Comparison of ENCODE assay signal across 21 cellular contexts in the genomic region with DNA sequence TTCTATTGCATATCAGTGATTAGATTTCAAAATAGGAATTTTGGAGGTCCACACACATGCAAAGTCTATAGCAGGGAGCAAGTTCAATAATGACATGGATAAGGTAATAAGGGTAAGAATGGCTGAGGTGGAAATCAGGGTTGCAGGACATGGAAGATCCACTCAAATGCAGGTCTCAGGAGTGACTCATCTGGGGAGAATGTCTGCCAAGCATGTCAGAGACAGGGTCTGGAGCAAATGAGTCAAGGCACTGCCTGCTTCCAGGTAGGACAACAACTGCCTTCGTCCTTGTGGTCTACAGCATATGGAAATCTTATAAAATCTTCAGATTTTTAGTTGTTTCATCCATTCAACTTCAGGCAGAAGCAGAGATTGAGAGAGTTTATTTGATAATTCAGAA.
DNase-seq lines count a peak whose midpoint lies in the region; ATAC-seq and TF ChIP-seq lines count a peak whose summit lies in the region.
"Had no signal": no experiment of that assay in that cellular context is flagged by ENCODE, and none has a peak within 500 bp of the region (broad histone marks: within the 10 kb centered on the region; RNA-seq: fewer than 3 reads in every experiment).

No MANE protein-coding gene starts in this region.

- in situ Hi-C loops in ACHN (cut with HindIII; ENCODE audit: low pct_ligation_motif_present, low pct_unique_long_range_greater_than_20kb, low sequenced_read_pairs) (no loop called here), brain microvascular endothelial cell (cut with HindIII; ENCODE audit: low pct_ligation_motif_present, low sequenced_read_pairs) (no loop called here)

- DNase-seq in ACHN = peak; percentile 88
- peak; percentile 56 for DNase-seq in NCI-H460 (ENCODE audit: extremely low read depth, low read depth)
- peak; percentile 68 for DNase-seq in brain microvascular endothelial cell
- peak; percentile 94 for DNase-seq in iris pigment epithelial cell (ENCODE audit: low read depth)
- DNase-seq in MV-4-11 (lab: John Stamatoyannopoulos, UW) = no peak
- no peak for DNase-seq in NOMO-1 treated with dmso at 0.1 percent for 144 hours (lab: John Stamatoyannopoulos, UW; ENCODE audit: unreplicated experiment)
- no peak for DNase-seq in activated effector memory CD4-positive, alpha-beta T cell treated with anti-CD3 and anti-CD28 coated beads, Interleukin-2, amount 50 U/mL, for 16 hours
- DNase-seq: activated CD4-positive, alpha-beta T cell treated with anti-CD3 and anti-CD28 coated beads, Interleukin-2, amount 10 ng/mL, durations not matched to agents 7 days and 5 days; activated naive CD8-positive, alpha-beta T cell treated with anti-CD3 and anti-CD28 coated beads for 36 hours; activated T-cell treated with anti-CD3 and anti-CD28 coated beads, Interleukin-2, amount 50 U/mL, for 24 hours; CD4-positive, CD25-positive, alpha-beta regulatory T cell; central memory CD4-positive, alpha-beta T cell; glutamatergic neuron; posterior cingulate gyrus; small intestine had no signal

- no peak for ATAC-seq in GM18858 (IDR thresholded peaks at IDR 0.05; ENCODE audit: unreplicated experiment)
- ATAC-seq: A549; HCT116; K562; stimulated activated effector memory CD8-positive, alpha-beta T cell treated with anti-CD3 and anti-CD28 coated beads, Interleukin-12 subunit alpha, Interleukin-12 subunit beta, amount 100 ng/mL, for 72 hours had no signal

- no peak overlapping the region for H3K4me3 ChIP-seq in brain microvascular endothelial cell (ENCODE audit: low read depth, low read length)
- H3K4me3 ChIP-seq: A549, K562, tibial nerve had no signal

- no peaks in the 10 kb centered on the region for H3K27me3 ChIP-seq in brain microvascular endothelial cell (replicated peaks)
- H3K27me3 ChIP-seq: tibial nerve had no signal

- TF ChIP-seq CTCF in brain microvascular endothelial cell (IDR thresholded peaks at IDR 0.05; ENCODE audit: low read depth, low read length, missing control alignments) = no peak

- no peak overlapping the region for H3K27ac ChIP-seq in brain microvascular endothelial cell
- H3K27ac ChIP-seq: A549, tibial nerve had no signal

- no peaks in the 10 kb centered on the region for H3K36me3 ChIP-seq in brain microvascular endothelial cell (replicated peaks)
- H3K36me3 ChIP-seq: tibial nerve had no signal

Comparison
In these comparisons a context has a peak if more than half of its experiments do, and no peak if none do; other contexts are left out.
1. DNase-seq: peak in ACHN (single experiment), NCI-H460 (single experiment), brain microvascular endothelial cell (single experiment) and iris pigment epithelial cell (single experiment); none in MV-4-11 (single experiment), NOMO-1 treated with dmso at 0.1 percent for 144 hours (single experiment) and activated effector memory CD4-positive, alpha-beta T cell treated with anti-CD3 and anti-CD28 coated beads, Interleukin-2, amount 50 U/mL, for 16 hours (single experiment).